8 cellular contexts compared by ENCODE assay signal in the genomic region with DNA sequence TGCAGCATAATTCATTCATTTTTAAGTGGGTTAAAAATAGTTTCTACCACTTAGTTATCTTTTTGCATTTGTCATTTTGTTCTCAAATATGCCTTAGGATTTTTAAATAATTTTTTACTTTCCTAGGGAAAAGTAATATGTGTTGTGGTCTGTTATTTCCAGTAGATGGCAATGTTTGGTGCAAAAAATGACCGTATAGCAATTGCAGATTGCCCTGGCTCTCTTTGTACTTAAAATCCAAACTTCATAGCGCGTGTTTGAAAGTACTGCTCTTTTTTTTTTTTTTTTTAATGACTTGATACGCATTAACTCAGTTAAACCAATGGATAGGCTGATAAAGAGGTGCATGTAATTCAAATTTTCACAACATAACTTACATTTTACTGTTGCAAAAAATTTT.
A peak's percentile ranks its signal among the peaks of the same experiment; 100 is the strongest.
DNase-seq lines count a peak whose midpoint lies in the region; ATAC-seq, FAIRE-seq and TF ChIP-seq lines count a peak whose summit lies in the region.

No MANE protein-coding gene starts in this region.

- ATAC-seq in upper lobe of right lung (no peak), esophagus mucosa (no peak)
- no peak for ATAC-seq in activated CD4-positive, CD25-positive, alpha-beta regulatory T cell treated with anti-CD3 and anti-CD28 coated beads, Interleukin-2, amount 50 U/mL, for 24 hours

- H3K27ac ChIP-seq in upper lobe of right lung, result no peak overlapping the region
- H3K27ac ChIP-seq in effector memory CD4-positive, alpha-beta T cell (ENCODE audit: insufficient read depth, low read length, poor library complexity, severe bottlenecking), result no peak overlapping the region

- intact Hi-C loops in upper lobe of right lung (cut with DNase I), result no loop called here

- no peaks in the 10 kb centered on the region for H3K9me3 ChIP-seq in upper lobe of right lung
- H3K9me3 ChIP-seq in effector memory CD4-positive, alpha-beta T cell (ENCODE audit: control insufficient read depth, low read length), result no peaks in the 10 kb centered on the region

- TF ChIP-seq CTCF in upper lobe of right lung (IDR thresholded peaks at IDR 0.05), result peak; percentile 36

- DNase-seq in AG08395 (ENCODE audit: low spot score) (peak; percentile 24), GM18507 (ENCODE audit: extremely low spot score, insufficient read length, low read depth) (no peak), RCC 7860 (ENCODE audit: low spot score) (peak; percentile 11), fibroblast of the conjunctiva (ENCODE audit: low read depth) (peak; percentile 27), upper lobe of right lung (no peak)
- no peak for DNase-seq in effector memory CD4-positive, alpha-beta T cell

- FAIRE-seq in GM18507 (lab: Jason Lieb, UNC), result peak; percentile 31
- FAIRE-seq in RCC 7860 (lab: Jason Lieb, UNC), result peak; percentile 67

- no peaks in the 10 kb centered on the region for H3K4me1 ChIP-seq in upper lobe of right lung
- H3K4me1 ChIP-seq in effector memory CD4-positive, alpha-beta T cell (ENCODE audit: control insufficient read depth, insufficient read depth, low read length, poor library complexity, severe bottlenecking), result no peaks in the 10 kb centered on the region

- H3K36me3 ChIP-seq in upper lobe of right lung, result no peaks in the 10 kb centered on the region
- H3K36me3 ChIP-seq in effector memory CD4-positive, alpha-beta T cell (ENCODE audit: control insufficient read depth, insufficient read depth, low read length), result no peaks in the 10 kb centered on the region

- no peak overlapping the region for H3K4me3 ChIP-seq in upper lobe of right lung
- no peak overlapping the region for H3K4me3 ChIP-seq in effector memory CD4-positive, alpha-beta T cell (ENCODE audit: insufficient read depth, low read depth, low read length, poor library complexity, severe bottlenecking)

- no peaks in the 10 kb centered on the region for H3K27me3 ChIP-seq in upper lobe of right lung
- no peaks in the 10 kb centered on the region for H3K27me3 ChIP-seq in effector memory CD4-positive, alpha-beta T cell (replicated peaks; ENCODE audit: control insufficient read depth, insufficient read depth, low read length, poor library complexity, severe bottlenecking)

Comparison
In these comparisons a context has a peak if more than half of its experiments do, and no peak if none do; other contexts are left out.
1. DNase-seq: peak in AG08395 (single experiment), RCC 7860 (single experiment) and fibroblast of the conjunctiva (single experiment); none in GM18507 (single experiment), upper lobe of right lung (single experiment) and effector memory CD4-positive, alpha-beta T cell (0 of 3).